Comparison of ENCODE assay signal across 8 cellular contexts in the genomic region with DNA sequence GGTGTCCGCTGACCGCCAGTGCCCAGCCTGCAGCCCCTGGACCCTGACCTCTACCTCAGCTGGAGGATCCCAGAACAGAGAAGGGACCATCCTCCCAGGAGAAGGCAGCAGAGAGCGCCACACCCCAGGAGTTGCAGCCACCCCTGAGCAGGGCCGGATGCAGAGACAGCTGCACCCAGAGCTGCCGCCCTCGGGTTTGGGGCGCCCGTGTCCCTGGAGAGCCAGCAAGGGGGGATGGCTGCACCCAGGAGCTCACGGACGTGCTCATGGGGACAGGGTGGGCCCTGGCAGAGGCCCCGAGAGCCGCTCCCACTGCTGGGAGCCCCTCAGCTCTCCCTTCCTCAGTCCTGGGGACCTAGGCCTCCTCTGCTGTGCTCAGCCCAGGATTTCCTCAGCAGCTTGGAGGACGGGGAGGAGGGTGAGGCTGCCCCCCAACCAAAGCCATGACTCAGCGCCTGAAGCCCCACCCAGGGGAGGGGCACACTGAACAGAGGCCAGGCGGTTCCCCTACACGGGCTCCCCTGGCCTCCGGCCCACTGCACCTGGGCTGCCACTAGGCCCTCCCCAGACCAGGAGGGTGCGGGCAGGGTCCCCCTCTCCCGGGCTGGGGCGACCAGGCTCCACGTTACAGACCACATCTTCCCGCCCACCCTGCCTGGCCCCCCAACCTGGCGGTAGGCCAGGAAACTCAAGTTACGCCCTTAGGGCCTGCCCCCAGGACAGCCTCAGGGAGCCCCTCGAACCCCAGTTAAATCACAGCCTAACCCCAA. TPM values are rescaled to one million over a fixed set of nuclear protein-coding genes. Genes with fewer than 3 reads are reported as not detected.
DNase-seq lines count a peak whose midpoint lies in the region; ATAC-seq and TF ChIP-seq lines count a peak whose summit lies in the region.

No MANE protein-coding gene starts in this region.

- H3K4me3 ChIP-seq in SK-N-MC (peak overlapping the region; percentile 85), sigmoid colon (peak overlapping the region; percentile 25 to 98 (median 79))

- no peaks in the 10 kb centered on the region for H3K36me3 Mint-ChIP-seq in activated naive CD8-positive, alpha-beta T cell treated with anti-CD3 and anti-CD28 coated beads for 36 hours

- no peak for TF ChIP-seq CTCF in sigmoid colon (IDR thresholded peaks at IDR 0.05)

- no peaks in the 10 kb centered on the region for H3K27me3 Mint-ChIP-seq in activated naive CD8-positive, alpha-beta T cell treated with anti-CD3 and anti-CD28 coated beads for 36 hours

- intact Hi-C loops in left cardiac atrium (cut with DNase I) (no loop called here), sigmoid colon (cut with DNase I) (loop anchor here (5.0 kb wide), 1 partner anchor 188 kb away; the partner anchor contains the start of gene C1orf159)

- peaks cover 0 to 62% (median 56%) of the 10 kb centered on the region in 4 donors for H3K4me1 ChIP-seq in sigmoid colon

- DNase-seq in CD1c-positive myeloid dendritic cell (ENCODE audit: extremely low spot score) (peak; percentile 56), SK-N-MC (ENCODE audit: low read depth, low spot score) (no peak), left cardiac atrium (peak; percentile 78), sigmoid colon (peak; percentile 92), NCI-H187 (lab: John Stamatoyannopoulos, UW) (no peak)
- DNase-seq in activated naive CD8-positive, alpha-beta T cell treated with anti-CD3 and anti-CD28 coated beads for 36 hours, result peak; percentile 82
- DNase-seq in NK-92 treated with Interleukin-12 subunit alpha and Interleukin-12 subunit beta, amount 100 ng/mL, for 24 hours (lab: John Stamatoyannopoulos, UW), result no peak

- H3K27ac Mint-ChIP-seq in activated naive CD8-positive, alpha-beta T cell treated with anti-CD3 and anti-CD28 coated beads for 36 hours, result peak overlapping the region; percentile 70

- H3K4me1 Mint-ChIP-seq in activated naive CD8-positive, alpha-beta T cell treated with anti-CD3 and anti-CD28 coated beads for 36 hours, result peaks cover 20% of the 10 kb centered on the region

- 9 to 14% methylated on average over 25 of the region's 25 CpGs for WGBS in sigmoid colon, 2 donors

- H3K9me3 Mint-ChIP-seq in activated naive CD8-positive, alpha-beta T cell treated with anti-CD3 and anti-CD28 coated beads for 36 hours, result no peaks in the 10 kb centered on the region

- H3K9ac ChIP-seq in SK-N-MC (ENCODE audit: insufficient read length), result peak overlapping the region; percentile 66

- no peak for TF ChIP-seq EP300 in sigmoid colon (IDR thresholded peaks at IDR 0.05)

- H3K27ac ChIP-seq in SK-N-MC, result peak overlapping the region; percentile 80
- H3K27ac ChIP-seq in sigmoid colon, result peak overlapping the region; percentile 69 to 98 (median 87)

- peak overlapping the region; percentile 85 for H3K4me3 Mint-ChIP-seq in activated naive CD8-positive, alpha-beta T cell treated with anti-CD3 and anti-CD28 coated beads for 36 hours

- ATAC-seq in HG03342 (IDR thresholded peaks at IDR 0.05; ENCODE audit: unreplicated experiment) (peak; percentile 24), left cardiac atrium (peak; percentile 4 to 49)

- no peaks in the 10 kb centered on the region; the same call in 1 of the 2 replicates for H3K36me3 ChIP-seq in SK-N-MC (ENCODE audit: insufficient read depth, low read length)
- H3K36me3 ChIP-seq in sigmoid colon, result peaks cover 0 to 8% (median 2%) of the 10 kb centered on the region in 4 donors

- H3K9me3 ChIP-seq in SK-N-MC (ENCODE audit: low read depth, low read length) (no peaks in the 10 kb centered on the region), sigmoid colon (no peaks in the 10 kb centered on the region)

- H3K27me3 ChIP-seq in sigmoid colon, result no peaks in the 10 kb centered on the region

- no peak for TF ChIP-seq POLR2A in sigmoid colon (IDR thresholded peaks at IDR 0.05)

RNA-seq across cellular contexts. Expression of gene ACAP3, which starts 2.2 kb away (rescaled TPM):
- total RNA-seq in activated naive CD8-positive, alpha-beta T cell treated with anti-CD3 and anti-CD28 coated beads for 36 hours, result 10 to 100 TPM; 26.6 to 28.4 TPM
- total RNA-seq in left cardiac atrium (10 to 100 TPM; 36.2 to 46.7 TPM), sigmoid colon (10 to 100 TPM; 21.4 to 57.1 (median 33.4) TPM)
- 10 to 100 TPM in 1 of 3 donors, 1 to 10 TPM in 2; 7.2 to 41.8 (median 8.3) TPM for polyA plus RNA-seq in sigmoid colon

RNA-seq across cellular contexts. Expression of gene PUSL1, which starts 2.9 kb away (rescaled TPM):
- total RNA-seq in activated naive CD8-positive, alpha-beta T cell treated with anti-CD3 and anti-CD28 coated beads for 36 hours, result 10 to 100 TPM; 29.6 to 30.0 TPM
- total RNA-seq in left cardiac atrium (10 to 100 TPM; 11.4 to 12.2 TPM), sigmoid colon (10 to 100 TPM; 15.7 to 24.0 (median 20.4) TPM)
- 10 to 100 TPM; 12.6 to 22.3 (median 12.7) TPM for polyA plus RNA-seq in sigmoid colon

RNA-seq across cellular contexts. Expression of gene INTS11, which starts 19.0 kb away (rescaled TPM):
- 100 to 1,000 TPM; 111 to 113 TPM for total RNA-seq in activated naive CD8-positive, alpha-beta T cell treated with anti-CD3 and anti-CD28 coated beads for 36 hours
- total RNA-seq in left cardiac atrium (10 to 100 TPM; 48.5 to 60.0 TPM), sigmoid colon (100 to 1,000 TPM in 1 of 4 donors, 10 to 100 TPM in 3; 83.8 to 135 (median 93.4) TPM)
- polyA plus RNA-seq in sigmoid colon, result 100 to 1,000 TPM in 1 of 3 donors, 10 to 100 TPM in 2; 58.3 to 117 (median 62.7) TPM

RNA-seq across cellular contexts. Expression of gene CPTP, which starts 19.1 kb away (rescaled TPM):
- 10 to 100 TPM; 12.2 to 13.7 TPM for total RNA-seq in activated naive CD8-positive, alpha-beta T cell treated with anti-CD3 and anti-CD28 coated beads for 36 hours
- total RNA-seq in left cardiac atrium, result 10 to 100 TPM; 31.8 to 32.5 TPM
- total RNA-seq in sigmoid colon, result 10 to 100 TPM in 2 of 4 donors, 1 to 10 TPM in 2; 8.4 to 21.6 (median 10.5) TPM
- polyA plus RNA-seq in sigmoid colon, result 10 to 100 TPM; 41.4 to 57.1 (median 42.0) TPM

RNA-seq across cellular contexts. Expression of gene SCNN1D, which starts 25.2 kb away (rescaled TPM):
- 1 to 10 TPM; 4.9 to 6.9 TPM for total RNA-seq in activated naive CD8-positive, alpha-beta T cell treated with anti-CD3 and anti-CD28 coated beads for 36 hours
- total RNA-seq in left cardiac atrium, result 1 to 10 TPM; 3.5 to 4.1 TPM
- 1 to 10 TPM; 1.2 to 5.0 (median 3.2) TPM for total RNA-seq in sigmoid colon
- 1 to 10 TPM in 1 of 3 donors, under 1 TPM in 1, not detected in 1; under 0.01 to 3.2 TPM for polyA plus RNA-seq in sigmoid colon

Comparison
In these comparisons a context has a peak if more than half of its experiments do, and no peak if none do; other contexts are left out.
1. DNase-seq: peak in CD1c-positive myeloid dendritic cell (single experiment), activated naive CD8-positive, alpha-beta T cell treated with anti-CD3 and anti-CD28 coated beads for 36 hours (single experiment), left cardiac atrium (single experiment) and sigmoid colon (single experiment); none in SK-N-MC (single experiment), NCI-H187 (0 of 2) and NK-92 treated with Interleukin-12 subunit alpha and Interleukin-12 subunit beta, amount 100 ng/mL, for 24 hours (single experiment).